ENCODE assay signal across 7 cellular contexts in the genomic region with DNA sequence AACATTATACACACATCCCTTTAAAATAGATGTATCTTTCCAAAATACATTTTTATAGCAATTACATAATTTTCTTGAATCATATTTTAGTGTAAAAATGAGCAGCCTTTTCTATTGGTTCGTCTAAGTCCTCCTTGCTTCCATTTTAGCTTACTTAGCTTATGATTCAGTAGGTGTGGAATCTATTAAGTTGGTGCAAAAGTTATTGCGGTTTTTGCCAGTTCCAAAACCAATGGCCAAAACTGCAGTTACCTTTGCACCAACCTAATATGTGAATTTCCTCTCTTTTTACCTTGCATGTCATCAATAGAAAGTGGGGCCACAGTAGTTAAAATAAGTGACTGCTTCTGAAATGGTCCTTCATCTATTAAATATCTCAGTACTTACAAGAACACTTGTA.
"Had no signal": no experiment of that assay in that cellular context is flagged by ENCODE, and none has a peak within 500 bp of the region (broad histone marks: within the 10 kb centered on the region; RNA-seq: fewer than 3 reads in every experiment).

No MANE protein-coding gene starts in this region.

- H3K4me3 ChIP-seq: K562 had no signal

- H3K4me2 ChIP-seq: KMS-11 had no signal

- ATAC-seq: K562 had no signal

- H3K9ac ChIP-seq: KMS-11 had no signal

- FAIRE-seq: HTR-8/SVneo, K562 had no signal

- H3K27ac ChIP-seq: HL-60, KMS-11 had no signal

- DNase-seq: IMR-90, KBM-7, KG1 had no signal
